19 cellular contexts compared by ENCODE assay signal in the genomic region with DNA sequence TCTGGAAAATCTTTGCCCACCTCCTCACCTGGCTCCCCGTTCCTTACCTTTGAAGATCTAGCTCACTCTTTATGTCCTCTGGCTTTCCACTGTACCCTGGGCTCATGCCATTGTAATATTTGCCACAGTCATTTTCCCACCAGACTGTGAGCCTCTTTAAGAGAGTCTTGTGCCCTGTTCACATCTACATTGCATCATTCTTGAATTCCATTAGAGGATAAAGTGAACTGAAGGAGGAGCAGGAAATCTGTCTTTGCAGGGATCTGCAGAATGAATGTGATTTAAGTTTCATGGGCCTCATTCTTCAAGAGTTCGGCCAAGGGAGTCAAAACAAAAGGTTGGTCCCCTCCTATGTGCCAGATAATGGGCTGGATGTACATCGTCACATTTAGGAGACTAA.
"Had no signal": no experiment of that assay in that cellular context is flagged by ENCODE, and none has a peak within 500 bp of the region (broad histone marks: within the 10 kb centered on the region; RNA-seq: fewer than 3 reads in every experiment).

No MANE protein-coding gene starts in this region.

- H3K36me3 ChIP-seq: adrenal gland, thyroid gland, uterus had no signal

- ATAC-seq: activated CD4-positive, alpha-beta T cell treated with anti-CD3 and anti-CD28 coated beads for 36 hours; foreskin keratinocyte; left lobe of liver; WTC11 had no signal

- H3K4me1 ChIP-seq: adrenal gland, foreskin keratinocyte, thyroid gland, uterus had no signal

- H3K4me3 ChIP-seq: adrenal gland, thyroid gland, uterus had no signal

- DNase-seq: activated CD4-positive, alpha-beta T cell treated with anti-CD3 and anti-CD28 coated beads for 36 hours; activated CD4-positive, alpha-beta T cell treated with anti-CD3 and anti-CD28 coated beads, Interleukin-2, amount 50 U/mL, for 48 hours; activated gamma-delta T cell; adrenal gland; foreskin keratinocyte; hypothalamus; kidney; midbrain; nephron progenitor cell; nucleus accumbens; retina; stimulated activated CD4-positive, alpha-beta T cell treated with anti-CD3 and anti-CD28 coated beads, Interleukin-12 subunit alpha, Interleukin-12 subunit beta, amount 100 ng/mL, for 4 hours; stimulated activated CD4-positive, alpha-beta T cell treated with anti-CD3 and anti-CD28 coated beads, Interleukin-1b, Interleukin-23, amount 100 ng/mL, for 48 hours; stimulated activated CD8-positive, alpha-beta memory T cell treated with anti-CD3 and anti-CD28 coated beads, Interleukin-4, amount 100 ng/mL, for 48 hours; stimulated activated naive CD4-positive, alpha-beta T cell; thyroid gland; uterus had no signal

- H3K27me3 ChIP-seq: adrenal gland, foreskin keratinocyte, thyroid gland, uterus had no signal

- H3K9me3 ChIP-seq: adrenal gland, thyroid gland, uterus had no signal

- H3K27ac ChIP-seq: adrenal gland, foreskin keratinocyte, thyroid gland, uterus had no signal
